ENCODE assay signal across 25 cellular contexts in the genomic region with DNA sequence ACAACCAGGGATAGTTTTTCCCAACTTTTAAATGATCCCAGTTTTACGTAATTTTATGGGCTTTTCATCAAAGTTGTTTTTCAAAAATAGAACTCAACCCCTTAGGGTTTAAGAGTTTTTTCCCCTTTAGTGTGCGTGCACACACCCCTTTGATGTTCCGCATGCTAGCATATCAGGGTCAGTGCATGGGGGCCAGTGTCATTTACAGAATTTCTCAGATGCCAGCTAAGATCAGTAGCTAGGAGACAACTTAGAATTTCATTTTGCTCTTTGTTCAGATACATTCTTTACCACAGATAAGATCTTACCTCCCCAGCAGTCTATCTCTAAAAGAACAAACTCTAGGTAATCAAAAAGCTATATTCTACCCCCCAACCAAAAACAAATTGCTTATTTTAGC.
"Had no signal": no experiment of that assay in that cellular context is flagged by ENCODE, and none has a peak within 500 bp of the region (broad histone marks: within the 10 kb centered on the region; RNA-seq: fewer than 3 reads in every experiment).

No MANE protein-coding gene starts in this region.

- H3K9me3 Mint-ChIP-seq: activated naive CD4-positive, alpha-beta T cell treated with anti-CD3 and anti-CD28 coated beads, Interleukin-2, amount 50 U/mL, for 72 hours; activated naive CD8-positive, alpha-beta T cell treated with anti-CD3 and anti-CD28 coated beads, Interleukin-2, amount 50 U/mL, for 24 hours; activated T-cell treated with anti-CD3 and anti-CD28 coated beads, Interleukin-2, amount 50 U/mL, for 24 hours; T-helper 1 cell treated with Interleukin-12 subunit alpha and Interleukin-12 subunit beta and Interleukin-4 antibody, amounts not matched to agents 30 μg/mL and 1 μg/mL, for 36 hours had no signal

- DNase-seq: activated CD4-positive, alpha-beta T cell treated with anti-CD3 and anti-CD28 coated beads for 48 hours; activated CD4-positive, alpha-beta T cell treated with anti-CD3 and anti-CD28 coated beads, Interleukin-2, amount 50 U/mL, for 4 hours; activated CD8-positive, alpha-beta memory T cell treated with anti-CD3 and anti-CD28 coated beads, Interleukin-2, amount 10 ng/mL, durations not matched to agents 7 days and 5 days; activated effector memory CD4-positive, alpha-beta T cell treated with anti-CD3 and anti-CD28 coated beads, Interleukin-2, amount 50 U/mL, for 16 hours; activated naive CD4-positive, alpha-beta T cell treated with Interleukin-2 at 50 U/mL for 16 hours; activated naive CD8-positive, alpha-beta T cell treated with anti-CD3 and anti-CD28 coated beads, Interleukin-2, amount 50 U/mL, for 24 hours; activated T-cell treated with anti-CD3 and anti-CD28 coated beads, Interleukin-2, amount 50 U/mL, for 24 hours; amniotic stem cell; brain microvascular endothelial cell; KG1; NCI-H1092 treated with DMSO at 0.1 percent for 48 hours; NCI-H1417 treated with DMSO at 0.1 percent for 48 hours; NCI-H1694 treated with DMSO at 0.1 percent for 48 hours; NCI-H2029 treated with DMSO at 0.1 percent for 48 hours; NCI-H345; NCI-H510A; NCI-H69; NK-92 treated with Interleukin-12 subunit alpha and Interleukin-12 subunit beta, amount 100 ng/mL, for 24 hours; PC-3; SHP77 had no signal

- H3K4me3 ChIP-seq: cardiac muscle cell, SJSA1 had no signal

- H3K27me3 Mint-ChIP-seq: activated CD8-positive, alpha-beta memory T cell treated with anti-CD3 and anti-CD28 coated beads, Interleukin-2, amount 10 ng/mL, durations not matched to agents 7 days and 5 days had no signal

- H3K36me3 ChIP-seq: brain microvascular endothelial cell, cardiac muscle cell, SJSA1 had no signal

- H3K4me1 Mint-ChIP-seq: activated CD8-positive, alpha-beta memory T cell treated with anti-CD3 and anti-CD28 coated beads, Interleukin-2, amount 10 ng/mL, durations not matched to agents 7 days and 5 days; activated naive CD8-positive, alpha-beta T cell treated with anti-CD3 and anti-CD28 coated beads, Interleukin-2, amount 50 U/mL, for 24 hours had no signal

- H3K27ac Mint-ChIP-seq: activated CD8-positive, alpha-beta memory T cell treated with anti-CD3 and anti-CD28 coated beads, Interleukin-2, amount 10 ng/mL, durations not matched to agents 7 days and 5 days; activated naive CD4-positive, alpha-beta T cell treated with anti-CD3 and anti-CD28 coated beads, Interleukin-2, amount 50 U/mL, for 72 hours; activated naive CD8-positive, alpha-beta T cell treated with anti-CD3 and anti-CD28 coated beads, Interleukin-2, amount 50 U/mL, for 24 hours; activated T-cell treated with anti-CD3 and anti-CD28 coated beads, Interleukin-2, amount 50 U/mL, for 24 hours; IgD-negative memory B cell; T-helper 1 cell treated with Interleukin-12 subunit alpha and Interleukin-12 subunit beta and Interleukin-4 antibody, amounts not matched to agents 30 μg/mL and 1 μg/mL, for 36 hours had no signal

- H3K27me3 ChIP-seq: brain microvascular endothelial cell, cardiac muscle cell, SJSA1 had no signal

- H3K4me1 ChIP-seq: SJSA1 had no signal

- H3K4me3 Mint-ChIP-seq: activated CD8-positive, alpha-beta memory T cell treated with anti-CD3 and anti-CD28 coated beads, Interleukin-2, amount 10 ng/mL, durations not matched to agents 7 days and 5 days; activated naive CD8-positive, alpha-beta T cell treated with anti-CD3 and anti-CD28 coated beads, Interleukin-2, amount 50 U/mL, for 24 hours; activated T-cell treated with anti-CD3 and anti-CD28 coated beads, Interleukin-2, amount 50 U/mL, for 24 hours; IgD-negative memory B cell; T-helper 1 cell treated with Interleukin-12 subunit alpha and Interleukin-12 subunit beta and Interleukin-4 antibody, amounts not matched to agents 30 μg/mL and 1 μg/mL, for 36 hours had no signal

- H3K9me3 ChIP-seq: SJSA1 had no signal

- H3K27ac ChIP-seq: brain microvascular endothelial cell, cardiac muscle cell, SJSA1 had no signal

- H3K36me3 Mint-ChIP-seq: activated CD8-positive, alpha-beta memory T cell treated with anti-CD3 and anti-CD28 coated beads, Interleukin-2, amount 10 ng/mL, durations not matched to agents 7 days and 5 days; activated naive CD4-positive, alpha-beta T cell treated with anti-CD3 and anti-CD28 coated beads, Interleukin-2, amount 50 U/mL, for 72 hours; IgD-negative memory B cell had no signal
